In genomic region chr13:33537691-33538090, GRCh38 we compare ENCODE assay signal across 1 cellular context.
TF ChIP-seq lines count a peak whose summit lies in the region.

No MANE protein-coding gene starts in this region.

TF ChIP-seq in GM23338, 12 proteins besides CTCF, POLR2A, EP300 and RAD21 (continued from another document):
- TF ChIP-seq, protein P1, sequence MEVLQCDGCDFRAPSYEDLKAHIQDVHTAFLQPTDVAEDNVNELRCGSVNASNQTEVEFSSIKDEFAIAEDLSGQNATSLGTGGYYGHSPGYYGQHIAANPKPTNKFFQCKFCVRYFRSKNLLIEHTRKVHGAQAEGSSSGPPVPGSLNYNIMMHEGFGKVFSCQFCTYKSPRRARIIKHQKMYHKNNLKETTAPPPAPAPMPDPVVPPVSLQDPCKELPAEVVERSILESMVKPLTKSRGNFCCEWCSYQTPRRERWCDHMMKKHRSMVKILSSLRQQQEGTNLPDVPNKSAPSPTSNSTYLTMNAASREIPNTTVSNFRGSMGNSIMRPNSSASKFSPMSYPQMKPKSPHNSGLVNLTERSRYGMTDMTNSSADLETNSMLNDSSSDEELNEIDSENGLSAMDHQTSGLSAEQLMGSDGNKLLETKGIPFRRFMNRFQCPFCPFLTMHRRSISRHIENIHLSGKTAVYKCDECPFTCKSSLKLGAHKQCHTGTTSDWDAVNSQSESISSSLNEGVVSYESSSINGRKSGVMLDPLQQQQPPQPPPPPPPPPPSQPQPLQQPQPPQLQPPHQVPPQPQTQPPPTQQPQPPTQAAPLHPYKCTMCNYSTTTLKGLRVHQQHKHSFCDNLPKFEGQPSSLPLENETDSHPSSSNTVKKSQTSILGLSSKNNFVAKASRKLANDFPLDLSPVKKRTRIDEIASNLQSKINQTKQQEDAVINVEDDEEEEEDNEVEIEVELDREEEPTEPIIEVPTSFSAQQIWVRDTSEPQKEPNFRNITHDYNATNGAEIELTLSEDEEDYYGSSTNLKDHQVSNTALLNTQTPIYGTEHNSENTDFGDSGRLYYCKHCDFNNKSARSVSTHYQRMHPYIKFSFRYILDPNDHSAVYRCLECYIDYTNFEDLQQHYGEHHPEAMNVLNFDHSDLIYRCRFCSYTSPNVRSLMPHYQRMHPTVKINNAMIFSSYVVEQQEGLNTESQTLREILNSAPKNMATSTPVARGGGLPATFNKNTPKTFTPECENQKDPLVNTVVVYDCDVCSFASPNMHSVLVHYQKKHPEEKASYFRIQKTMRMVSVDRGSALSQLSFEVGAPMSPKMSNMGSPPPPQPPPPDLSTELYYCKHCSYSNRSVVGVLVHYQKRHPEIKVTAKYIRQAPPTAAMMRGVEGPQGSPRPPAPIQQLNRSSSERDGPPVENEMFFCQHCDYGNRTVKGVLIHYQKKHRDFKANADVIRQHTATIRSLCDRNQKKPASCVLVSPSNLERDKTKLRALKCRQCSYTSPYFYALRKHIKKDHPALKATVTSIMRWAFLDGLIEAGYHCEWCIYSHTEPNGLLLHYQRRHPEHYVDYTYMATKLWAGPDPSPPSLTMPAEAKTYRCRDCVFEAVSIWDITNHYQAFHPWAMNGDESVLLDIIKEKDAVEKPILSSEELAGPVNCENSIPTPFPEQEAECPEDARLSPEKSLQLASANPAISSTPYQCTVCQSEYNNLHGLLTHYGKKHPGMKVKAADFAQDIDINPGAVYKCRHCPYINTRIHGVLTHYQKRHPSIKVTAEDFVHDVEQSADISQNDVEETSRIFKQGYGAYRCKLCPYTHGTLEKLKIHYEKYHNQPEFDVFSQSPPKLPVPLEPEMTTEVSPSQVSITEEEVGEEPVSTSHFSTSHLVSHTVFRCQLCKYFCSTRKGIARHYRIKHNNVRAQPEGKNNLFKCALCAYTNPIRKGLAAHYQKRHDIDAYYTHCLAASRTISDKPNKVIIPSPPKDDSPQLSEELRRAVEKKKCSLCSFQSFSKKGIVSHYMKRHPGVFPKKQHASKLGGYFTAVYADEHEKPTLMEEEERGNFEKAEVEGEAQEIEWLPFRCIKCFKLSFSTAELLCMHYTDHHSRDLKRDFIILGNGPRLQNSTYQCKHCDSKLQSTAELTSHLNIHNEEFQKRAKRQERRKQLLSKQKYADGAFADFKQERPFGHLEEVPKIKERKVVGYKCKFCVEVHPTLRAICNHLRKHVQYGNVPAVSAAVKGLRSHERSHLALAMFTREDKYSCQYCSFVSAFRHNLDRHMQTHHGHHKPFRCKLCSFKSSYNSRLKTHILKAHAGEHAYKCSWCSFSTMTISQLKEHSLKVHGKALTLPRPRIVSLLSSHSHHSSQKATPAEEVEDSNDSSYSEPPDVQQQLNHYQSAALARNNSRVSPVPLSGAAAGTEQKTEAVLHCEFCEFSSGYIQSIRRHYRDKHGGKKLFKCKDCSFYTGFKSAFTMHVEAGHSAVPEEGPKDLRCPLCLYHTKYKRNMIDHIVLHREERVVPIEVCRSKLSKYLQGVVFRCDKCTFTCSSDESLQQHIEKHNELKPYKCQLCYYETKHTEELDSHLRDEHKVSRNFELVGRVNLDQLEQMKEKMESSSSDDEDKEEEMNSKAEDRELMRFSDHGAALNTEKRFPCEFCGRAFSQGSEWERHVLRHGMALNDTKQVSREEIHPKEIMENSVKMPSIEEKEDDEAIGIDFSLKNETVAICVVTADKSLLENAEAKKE (CRISPR knock-in tag; IDR thresholded peaks at IDR 0.05): no peak
- no peak for TF ChIP-seq ZNF331 (CRISPR knock-in tag; IDR thresholded peaks at IDR 0.05; ENCODE audit: low read depth)
- TF ChIP-seq ZNF114 (CRISPR knock-in tag; IDR thresholded peaks at IDR 0.05): no peak
- TF ChIP-seq JUNB (IDR thresholded peaks at IDR 0.05; ENCODE audit: unreplicated experiment): no peak
- no peak for TF ChIP-seq POLR2AphosphoS5 (IDR thresholded peaks at IDR 0.05; ENCODE audit: low read depth)
- no peak for TF ChIP-seq REST (IDR thresholded peaks at IDR 0.05; ENCODE audit: unreplicated experiment)
- TF ChIP-seq CREB1 (CRISPR knock-in tag; IDR thresholded peaks at IDR 0.05; ENCODE audit: low read depth): no peak
- TF ChIP-seq NANOG (IDR thresholded peaks at IDR 0.05; ENCODE audit: borderline replicate concordance): no peak
TF ChIP-seq in GM23338: peak in this region for 0.
